ENCODE assay signal across 9 cellular contexts in genomic region chr1:94863297-94863911, GRCh38. TPM values are rescaled to one million over a fixed set of nuclear protein-coding genes. Genes with fewer than 3 reads are reported as not detected.
DNase-seq lines count a peak whose midpoint lies in the region; ATAC-seq, FAIRE-seq and TF ChIP-seq lines count a peak whose summit lies in the region.
"Had no signal": no experiment of that assay in that cellular context is flagged by ENCODE, and none has a peak within 500 bp of the region (broad histone marks: within the 10 kb centered on the region; RNA-seq: fewer than 3 reads in every experiment).

No MANE protein-coding gene starts in this region.

- peak; percentile 66 for DNase-seq in BJ (ENCODE audit: low read depth)
- no peak for DNase-seq in Peyer's patch
- DNase-seq in esophagus squamous epithelium (lab: John Stamatoyannopoulos, UW), result no peak
- no peak for DNase-seq in osteoblast (ENCODE audit: insufficient read length, low spot score, missing footprints)
- DNase-seq in foreskin melanocyte, result no peak
- DNase-seq in activated CD4-positive, alpha-beta T cell treated with anti-CD3 and anti-CD28 coated beads, Interleukin-2, amount 50 U/mL, for 48 hours, result no peak
- no peak for DNase-seq in GM19239 (ENCODE audit: insufficient read length, low spot score)
- DNase-seq: DND-41 had no signal

- H3K27me3 ChIP-seq in BJ (ENCODE audit: control insufficient read depth, insufficient read depth, low read length), result no peaks in the 10 kb centered on the region
- H3K27me3 ChIP-seq in Peyer's patch, result no peaks in the 10 kb centered on the region
- H3K27me3 ChIP-seq in esophagus squamous epithelium, result no peaks in the 10 kb centered on the region
- H3K27me3 ChIP-seq in osteoblast (ENCODE audit: insufficient read depth, low read length), result no peaks in the 10 kb centered on the region

- intact Hi-C loops in esophagus squamous epithelium (cut with DNase I), result no loop called here

- H3K79me2 ChIP-seq in osteoblast (ENCODE audit: insufficient read depth, low read length), result no peaks in the 10 kb centered on the region

- peak overlapping the region; percentile 83 for H3K4me2 ChIP-seq in osteoblast (ENCODE audit: insufficient read depth, low read length)

- no peak overlapping the region for H3K4me3 ChIP-seq in BJ (ENCODE audit: low read depth, low read length)
- H3K4me3 ChIP-seq in Peyer's patch, result no peak overlapping the region
- peak overlapping the region in 1 of 4 donors; percentile 46 for H3K4me3 ChIP-seq in esophagus squamous epithelium
- peak overlapping the region; percentile 43 for H3K4me3 ChIP-seq in osteoblast (ENCODE audit: insufficient read depth, low read length)

- POLR2A ChIA-PET in BJ (lab: Charles Lee), result interaction anchor here (0.6 to 1.3 kb wide), 2 partner anchors 9 to 44 kb away, joined by 5 to 6 read pairs; no protein-coding TSS in a partner anchor

- peaks cover 0 to 12% (median 0%) of the 10 kb centered on the region in 4 donors for H3K4me1 ChIP-seq in Peyer's patch
- peaks cover 33 to 82% (median 34%) of the 10 kb centered on the region in 3 donors for H3K4me1 ChIP-seq in esophagus squamous epithelium
- peaks cover 49% of the 10 kb centered on the region for H3K4me1 ChIP-seq in osteoblast (ENCODE audit: insufficient read depth, low read length)

- WGBS in esophagus squamous epithelium, 2 donors, result 0 to 6% methylated on average over 2 of the region's 2 CpGs

- no peak for ATAC-seq in HG02885 (IDR thresholded peaks at IDR 0.05; ENCODE audit: poor library complexity, unreplicated experiment)

- CTCF ChIA-PET in BJ (lab: Yijun Ruan, JAX), result interaction anchor here (0.6 to 4.3 kb wide), 14 partner anchors 9 to 187 kb away, joined by 3 to 36 read pairs (median 6); partner anchors contain the start of gene CNN3

- FAIRE-seq in GM19239 (lab: Jason Lieb, UNC), result no peak

- no peaks in the 10 kb centered on the region for H3K9me3 ChIP-seq in Peyer's patch
- H3K9me3 ChIP-seq in esophagus squamous epithelium, result no peaks in the 10 kb centered on the region
- no peaks in the 10 kb centered on the region for H3K9me3 ChIP-seq in osteoblast (ENCODE audit: low read depth, low read length)

- no peaks in the 10 kb centered on the region for H3K36me3 ChIP-seq in BJ (ENCODE audit: control insufficient read depth, insufficient read depth, low read length)
- H3K36me3 ChIP-seq in Peyer's patch, result no peaks in the 10 kb centered on the region
- H3K36me3 ChIP-seq in esophagus squamous epithelium, result no peaks in the 10 kb centered on the region
- H3K36me3 ChIP-seq in osteoblast (ENCODE audit: insufficient read depth, low read length), result no peaks in the 10 kb centered on the region

- peak overlapping the region; percentile 8 for H2AFZ ChIP-seq in osteoblast (ENCODE audit: low read length)

- H3K27ac ChIP-seq in Peyer's patch (peak overlapping the region; percentile 45 to 89 (median 60)), esophagus squamous epithelium (peak overlapping the region; percentile 84 to 95 (median 90)), osteoblast (ENCODE audit: low read depth, low read length) (peak overlapping the region; percentile 97)

- TF ChIP-seq CTCF in BJ (IDR thresholded peaks at IDR 0.05; ENCODE audit: insufficient read depth, low read depth, low read length) (no peak), Peyer's patch (IDR thresholded peaks at IDR 0.05) (no peak), esophagus squamous epithelium (IDR thresholded peaks at IDR 0.05) (no peak), osteoblast (IDR thresholded peaks at IDR 0.05; ENCODE audit: extremely low read depth, low read depth, low read length) (no peak)

- TF ChIP-seq POLR2A in Peyer's patch (IDR thresholded peaks at IDR 0.05), result no peak
- TF ChIP-seq POLR2A in esophagus squamous epithelium (IDR thresholded peaks at IDR 0.05), result no peak

- H4K20me1 ChIP-seq in osteoblast (ENCODE audit: insufficient read depth, low read length), result no peaks in the 10 kb centered on the region

RNA-seq across cellular contexts. Expression of gene SLC44A3, which starts 43.2 kb away (rescaled TPM):
- 1.1 and 2.1 TPM in 2 replicates for polyA plus RNA-seq in BJ (2011; rRNA removed)
- polyA minus RNA-seq in BJ (2011; rRNA and poly(A)+ RNA removed), result 0.51 and 0.62 TPM in 2 replicates
- total RNA-seq in Peyer's patch, result 10 to 100 TPM; 26.4 to 49.0 (median 40.0) TPM
- 10 to 100 TPM in 2 of 4 donors, 1 to 10 TPM in 2; 5.4 to 11.7 (median 9.4) TPM for total RNA-seq in esophagus squamous epithelium
- total RNA-seq in osteoblast, result 2.9 and 7.1 TPM in 2 replicates
